Comparison of ENCODE assay signal across 8 cellular contexts in the genomic region with DNA sequence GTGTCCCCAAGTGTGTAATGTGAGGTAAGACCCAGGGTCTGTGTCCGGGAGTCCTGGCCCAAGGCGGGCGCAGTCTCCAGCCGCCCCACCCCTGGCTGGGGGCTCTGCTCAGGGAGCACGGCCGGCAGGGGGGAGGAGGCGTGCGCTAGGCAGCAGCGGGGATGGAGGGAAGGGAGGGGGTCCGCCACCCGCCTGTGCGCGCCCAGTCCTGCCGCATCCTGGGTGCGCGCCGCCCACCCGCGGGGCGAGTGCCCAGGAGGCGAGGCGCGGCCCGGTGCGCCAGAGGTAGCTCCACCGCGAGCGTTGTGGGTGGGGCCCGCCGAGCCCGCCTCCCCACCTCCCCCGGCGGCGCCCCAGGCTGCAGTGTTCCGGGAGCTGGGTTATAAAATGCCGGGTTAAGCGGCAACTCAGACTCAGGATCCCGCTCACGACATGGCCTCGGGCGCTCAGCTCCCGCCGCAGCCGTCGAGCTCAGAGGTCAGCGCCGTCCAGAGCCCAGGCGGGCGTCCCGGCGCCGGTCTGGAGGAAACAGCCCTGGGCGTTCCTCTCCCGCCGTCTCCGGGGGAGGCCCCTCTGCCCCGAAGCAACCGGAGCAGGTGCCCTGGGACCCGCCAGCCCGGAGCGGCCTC. TPM values are rescaled to one million over a fixed set of nuclear protein-coding genes. Genes with fewer than 3 reads are reported as not detected.
DNase-seq lines count a peak whose midpoint lies in the region; ATAC-seq and TF ChIP-seq lines count a peak whose summit lies in the region.

A gene with protein sequence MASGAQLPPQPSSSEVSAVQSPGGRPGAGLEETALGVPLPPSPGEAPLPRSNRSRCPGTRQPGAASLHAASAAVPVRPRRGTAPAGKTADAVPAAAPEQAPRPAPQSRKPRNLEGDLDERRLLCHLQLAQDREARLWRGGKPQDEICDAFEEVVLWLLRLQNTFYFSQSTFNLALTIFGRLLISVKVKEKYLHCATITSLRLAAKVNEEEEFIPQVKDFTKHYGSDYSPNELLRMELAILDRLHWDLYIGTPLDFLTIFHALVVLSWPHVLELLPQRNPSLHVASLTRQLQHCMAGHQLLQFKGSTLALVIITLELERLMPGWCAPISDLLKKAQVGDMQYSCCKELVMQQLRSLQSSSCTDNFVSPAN (plus strand): TSS at position 363 of the 629 bp plus-strand sequence. CDS start 70 bp downstream, at position 433.

- ATAC-seq in GM18498 (IDR thresholded peaks at IDR 0.05; ENCODE audit: unreplicated experiment) (peak; percentile 42), esophagus mucosa (peak; percentile 69), omental fat pad (ENCODE audit: low FRiP score) (peak; percentile 65)

- peaks cover 0 to 16% (median 9%) of the 10 kb centered on the region in 4 donors for H3K4me1 ChIP-seq in tibial artery

- H3K27me3 ChIP-seq in HL-60 (ENCODE audit: insufficient read depth, poor library complexity, severe bottlenecking) (no peaks in the 10 kb centered on the region), tibial artery (peaks cover 0 to 41% of the 10 kb centered on the region in 2 donors)

- intact Hi-C loops in tibial artery (cut with DNase I; ENCODE audit: low total_unique reads) = no loop called here

- H3K4me3 ChIP-seq in HL-60 (replicated peaks; ENCODE audit: insufficient read depth, low read length) = peak within 1 kb of the TSS; percentile 23; the same call in 1 of the 2 replicates
- H3K4me3 ChIP-seq in tibial artery = peak within 1 kb of the TSS; percentile 43 to 49

- no peaks in the 10 kb centered on the region for H3K9me3 ChIP-seq in tibial artery

- DNase-seq in HL-60 (ENCODE audit: low read depth in 1 of 2, low spot score in 1 of 2) (no peak), omental fat pad (ENCODE audit: low spot score) (no peak), tibial artery (no peak), midbrain (lab: John Stamatoyannopoulos, UW) (no peak), H4 (ENCODE audit: low spot score) (no peak)
- peak; percentile 75 for DNase-seq in activated CD8-positive, alpha-beta memory T cell treated with anti-CD3 and anti-CD28 coated beads, Interleukin-2, amount 50 U/mL, for 4 hours

- H3K36me3 ChIP-seq in tibial artery = no peaks in the 10 kb centered on the region

- H3K27ac ChIP-seq in HL-60 (replicated peaks) = no peak within 1 kb of the TSS
- no peak within 1 kb of the TSS for H3K27ac ChIP-seq in tibial artery

- TF ChIP-seq CTCF in HL-60 (IDR thresholded peaks at IDR 0.05; ENCODE audit: insufficient read depth, low read length) (no peak), omental fat pad (IDR thresholded peaks at IDR 0.05) (no peak), tibial artery (IDR thresholded peaks at IDR 0.05) (peak in 1 of 2 experiments; percentile 2)

RNA-seq across cellular contexts. Expression of the gene that starts here (rescaled TPM):
- not detected for total RNA-seq in esophagus mucosa
- under 1 TPM in 2 of 4 donors, not detected in 2; 0.12 to 0.19 TPM for total RNA-seq in omental fat pad
- total RNA-seq in H4 (2014; rRNA removed; shearing (Covaris generic)) = not detected in 2 replicates

Comparison
In these comparisons a context has a peak if more than half of its experiments do, and no peak if none do; other contexts are left out.
1. Peak in ATAC-seq in esophagus mucosa; RNA of the gene not detected or under 1 TPM.
2. Peak in ATAC-seq in omental fat pad; RNA of the gene not detected or under 1 TPM.